In genomic region chr15:52112203-52112750, GRCh38 we compare ENCODE assay signal across 8 cellular contexts. TPM values are rescaled to one million over a fixed set of nuclear protein-coding genes. Genes with fewer than 3 reads are reported as not detected.
A peak's percentile ranks its signal among the peaks of the same experiment; 100 is the strongest.
DNase-seq lines count a peak whose midpoint lies in the region; ATAC-seq, FAIRE-seq and TF ChIP-seq lines count a peak whose summit lies in the region.
"Had no signal": no experiment of that assay in that cellular context is flagged by ENCODE, and none has a peak within 500 bp of the region (broad histone marks: within the 10 kb centered on the region; RNA-seq: fewer than 3 reads in every experiment).

No MANE protein-coding gene starts in this region.

- no peak overlapping the region for H3K4me2 ChIP-seq in neuronal stem cell (ENCODE audit: insufficient read depth, low read length, poor library complexity, severe bottlenecking)

- no peak overlapping the region for H3K23ac ChIP-seq in neuronal stem cell (ENCODE audit: low read depth, low read length, poor library complexity)

- intact Hi-C loops in activated CD4-positive, alpha-beta T cell treated with anti-CD3 and anti-CD28 coated beads, Interleukin-2, amount 10 ng/mL, durations not matched to agents 24 days and 14 days (cut with micrococcal nuclease) = no loop called here
- intact Hi-C loops in aorta (cut with DNase I) = no loop called here

- H2AFZ ChIP-seq in neuronal stem cell (ENCODE audit: low read length) = no peak overlapping the region

- H3K4me1 ChIP-seq in neuronal stem cell (ENCODE audit: control insufficient read depth in 2 of 2, insufficient read depth in 1 of 2, low read depth in 1 of 2, low read length in 2 of 2) (no peaks in the 10 kb centered on the region), aorta (ENCODE audit: control insufficient read depth in 1 of 2, insufficient read depth in 2 of 2, low read length in 2 of 2) (no peaks in the 10 kb centered on the region)

- no peaks in the 10 kb centered on the region for H3K9me3 Mint-ChIP-seq in activated CD4-positive, alpha-beta T cell treated with anti-CD3 and anti-CD28 coated beads, Interleukin-2, amount 10 ng/mL, durations not matched to agents 24 days and 14 days

- H3K27me3 ChIP-seq in neuronal stem cell (ENCODE audit: control insufficient read depth in 3 of 3, insufficient read depth in 3 of 3, low read depth in 1 of 3, low read length in 3 of 3) (no peaks in the 10 kb centered on the region), aorta (ENCODE audit: control insufficient read depth in 1 of 2, insufficient read depth in 2 of 2, low read length in 1 of 2) (peaks cover 0 to 3% of the 10 kb centered on the region in 2 donors)

- H3K4me3 ChIP-seq in HFF-Myc (replicated peaks; ENCODE audit: low read depth, low read length) = peak overlapping the region; percentile 34
- no peak overlapping the region for H3K4me3 ChIP-seq in neuronal stem cell (ENCODE audit: low read length in 2 of 2)
- peak overlapping the region in 1 of 2 donors; percentile 25 for H3K4me3 ChIP-seq in aorta (ENCODE audit: low read length in 2 of 2)
- H3K4me3 ChIP-seq: SK-N-MC had no signal

- H2AK5ac ChIP-seq in neuronal stem cell (ENCODE audit: low read depth, low read length) = peak overlapping the region; percentile 19

- peak overlapping the region; percentile 80 for H3K4me3 Mint-ChIP-seq in activated CD4-positive, alpha-beta T cell treated with anti-CD3 and anti-CD28 coated beads, Interleukin-2, amount 10 ng/mL, durations not matched to agents 24 days and 14 days

- H2BK120ac ChIP-seq in neuronal stem cell (ENCODE audit: low read depth, low read length) = no peak overlapping the region

- TF ChIP-seq CTCF in HFF-Myc (IDR thresholded peaks at IDR 0.05; ENCODE audit: low read depth, low read length, missing control alignments) = no peak

- no peak for FAIRE-seq in HTR-8/SVneo (lab: Jason Lieb, UNC)

- no peak for DNase-seq in HFF-Myc (ENCODE audit: extremely low read depth, low read depth)
- peak; percentile 82 for DNase-seq in activated CD4-positive, alpha-beta T cell treated with anti-CD3 and anti-CD28 coated beads, Interleukin-2, amount 10 ng/mL, durations not matched to agents 24 days and 14 days
- DNase-seq in effector CD8-positive, alpha-beta T cell (lab: John Stamatoyannopoulos, UW) = peak; percentile 2
- DNase-seq in neuronal stem cell (ENCODE audit: low spot score) = no peak
- peak in 1 of 2 donors; percentile 75 for DNase-seq in aorta
- no peak for DNase-seq in HTR-8/SVneo (ENCODE audit: insufficient read length, low spot score)
- DNase-seq in HK-2 (ENCODE audit: unreplicated experiment) = no peak

- peaks cover 42% of the 10 kb centered on the region for H3K27me3 Mint-ChIP-seq in activated CD4-positive, alpha-beta T cell treated with anti-CD3 and anti-CD28 coated beads, Interleukin-2, amount 10 ng/mL, durations not matched to agents 24 days and 14 days

- H3K36me3 ChIP-seq in neuronal stem cell (replicated peaks in 1 of 2; ENCODE audit: control insufficient read depth in 2 of 2, insufficient read depth in 2 of 2, low read length in 2 of 2) = no peaks in the 10 kb centered on the region
- no peaks in the 10 kb centered on the region for H3K36me3 ChIP-seq in aorta (ENCODE audit: control insufficient read depth in 1 of 2, insufficient read depth in 2 of 2, low read length in 1 of 2)

- no peak overlapping the region for H3K14ac ChIP-seq in neuronal stem cell (ENCODE audit: low read length)

- H4K8ac ChIP-seq in neuronal stem cell (ENCODE audit: low read depth, low read length) = no peak overlapping the region

- H3K4ac ChIP-seq in neuronal stem cell (ENCODE audit: low read length) = no peak overlapping the region

- ATAC-seq in aorta (ENCODE audit: low FRiP score) = peak; percentile 72

- H3K9me3 ChIP-seq in neuronal stem cell (replicated peaks in 1 of 2; ENCODE audit: control insufficient read depth in 2 of 2, insufficient read depth in 1 of 2, low read depth in 1 of 2, low read length in 2 of 2) (no peaks in the 10 kb centered on the region), aorta (ENCODE audit: control insufficient read depth, low read length) (no peaks in the 10 kb centered on the region)

- H3K36me3 Mint-ChIP-seq in activated CD4-positive, alpha-beta T cell treated with anti-CD3 and anti-CD28 coated beads, Interleukin-2, amount 10 ng/mL, durations not matched to agents 24 days and 14 days (ENCODE audit: low read depth) = no peaks in the 10 kb centered on the region

- no peak overlapping the region for H3K27ac Mint-ChIP-seq in activated CD4-positive, alpha-beta T cell treated with anti-CD3 and anti-CD28 coated beads, Interleukin-2, amount 10 ng/mL, durations not matched to agents 24 days and 14 days

- H3K4me1 Mint-ChIP-seq in activated CD4-positive, alpha-beta T cell treated with anti-CD3 and anti-CD28 coated beads, Interleukin-2, amount 10 ng/mL, durations not matched to agents 24 days and 14 days = peaks cover 4% of the 10 kb centered on the region

- H4K91ac ChIP-seq in neuronal stem cell (ENCODE audit: low read depth, low read length, poor library complexity) = no peak overlapping the region

- H3K9ac ChIP-seq in neuronal stem cell (ENCODE audit: low read depth, low read length, poor library complexity) = no peak overlapping the region

- H2BK15ac ChIP-seq in neuronal stem cell (ENCODE audit: low read length) = no peak overlapping the region

- no peaks in the 10 kb centered on the region for H3K79me1 ChIP-seq in neuronal stem cell (ENCODE audit: low read depth, low read length)

- no peak overlapping the region for H2BK12ac ChIP-seq in neuronal stem cell (ENCODE audit: low read length)

- H3K27ac ChIP-seq in neuronal stem cell (replicated peaks; ENCODE audit: low read length) = no peak overlapping the region
- H3K27ac ChIP-seq in aorta (ENCODE audit: low read depth in 1 of 2, low read length in 2 of 2) = no peak overlapping the region
- H3K27ac ChIP-seq: SK-N-MC had no signal

- peak overlapping the region; percentile 46 for H3K18ac ChIP-seq in neuronal stem cell (ENCODE audit: low read length)

- WGBS in neuronal stem cell (ENCODE audit: extremely low coverage in 2 of 2, insufficient read length in 2 of 2, insufficient replicate concordance in 1 of 2), 2 donors = no CpG with 5 or more reads among the region's 61 CpGs
- WGBS in aorta, 2 donors = 2 to 3% methylated on average over 58 to 61 of the region's 61 CpGs

- no peak overlapping the region for H2BK5ac ChIP-seq in neuronal stem cell (ENCODE audit: low read length)

RNA-seq across cellular contexts. Expression of gene BCL2L10, which starts 0.3 kb away (rescaled TPM):
- not detected in 2 replicates for total RNA-seq in activated CD4-positive, alpha-beta T cell treated with anti-CD3 and anti-CD28 coated beads, Interleukin-2, amount 10 ng/mL, durations not matched to agents 24 days and 14 days
- 0.06 TPM for polyA plus RNA-seq in neuronal stem cell (2013, experiment 1 of 2)
- polyA plus RNA-seq in neuronal stem cell (2013, experiment 2 of 2) = 0.07 TPM
- not detected for total RNA-seq in aorta
- polyA plus RNA-seq in aorta = not detected

Comparison
In these comparisons a context has a peak if more than half of its experiments do, and no peak if none do; other contexts are left out.
1. DNase-seq: peak in activated CD4-positive, alpha-beta T cell treated with anti-CD3 and anti-CD28 coated beads, Interleukin-2, amount 10 ng/mL, durations not matched to agents 24 days and 14 days (single experiment) and effector CD8-positive, alpha-beta T cell (single experiment); none in HFF-Myc (single experiment), neuronal stem cell (single experiment), HTR-8/SVneo (single experiment) and HK-2 (single experiment).